Comparison of ENCODE assay signal across 9 cellular contexts in the genomic region with DNA sequence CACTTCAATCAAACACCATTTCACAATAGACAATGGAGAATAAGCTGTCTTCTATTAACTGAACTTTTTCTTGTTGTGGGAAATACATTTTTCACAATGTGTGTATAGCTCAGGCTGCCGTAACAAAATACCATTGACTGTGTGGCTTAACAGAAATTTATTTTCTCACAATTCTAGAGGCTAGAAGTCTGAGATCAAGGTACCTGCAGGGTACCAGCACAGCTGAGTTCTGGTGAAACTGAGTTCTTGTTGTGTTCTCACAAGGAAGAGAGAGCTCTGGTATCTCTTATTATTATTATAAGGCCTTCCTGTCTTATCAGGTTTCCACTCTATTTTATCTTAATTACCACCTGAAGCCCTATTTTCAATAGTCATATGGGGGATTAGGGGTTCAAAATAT.
"Had no signal": no experiment of that assay in that cellular context is flagged by ENCODE, and none has a peak within 500 bp of the region (broad histone marks: within the 10 kb centered on the region; RNA-seq: fewer than 3 reads in every experiment).

No MANE protein-coding gene starts in this region.

- H3K27ac ChIP-seq: GM23248 had no signal

- H3K4me3 ChIP-seq: GM23248, GM23338, HAP-1 had no signal

- H2AFZ ChIP-seq: GM23248, GM23338 had no signal

- ATAC-seq: GM23338, HCT116 had no signal

- DNase-seq: GM23248, GOT3, H7, H9, HCEC 1CT, HFFc6 had no signal

- H3K4me1 ChIP-seq: HAP-1 had no signal

- H3K9ac ChIP-seq: GM23248 had no signal

- H3K9me3 ChIP-seq: HAP-1 had no signal

- H3K4me2 ChIP-seq: GM23338 had no signal
